In the genomic region with DNA sequence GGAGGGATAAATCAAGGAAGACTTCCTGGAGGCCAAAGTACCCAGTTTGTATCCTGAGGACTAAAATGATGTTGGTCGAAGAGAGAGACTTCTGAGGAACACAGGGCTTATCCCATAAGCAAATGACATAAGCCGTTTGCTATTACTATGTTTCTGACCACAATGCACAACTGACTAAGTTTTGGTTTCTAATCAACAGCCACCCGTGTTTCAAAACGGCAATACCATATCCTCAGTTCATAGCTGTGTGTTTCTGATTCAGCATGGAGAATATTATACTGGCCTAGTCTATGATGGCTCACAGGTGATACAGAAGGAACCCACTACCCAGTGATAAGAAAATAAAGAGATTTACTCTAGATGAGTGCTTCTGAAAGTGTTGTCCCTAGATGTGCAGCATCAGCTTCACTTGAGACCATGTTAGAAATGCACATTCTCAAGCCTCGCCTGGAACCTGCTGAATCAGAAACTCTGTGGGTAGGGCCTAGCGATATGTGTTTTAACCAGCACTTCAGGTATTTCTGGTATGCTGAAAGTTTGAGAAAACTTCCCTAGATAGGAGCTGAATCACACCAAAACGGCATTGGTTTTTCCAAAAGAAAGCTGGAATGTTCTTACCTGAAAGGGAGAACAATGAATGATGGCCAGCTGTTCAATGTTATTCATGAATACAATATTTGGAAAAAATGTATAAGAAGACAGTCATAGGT, we compare ENCODE assay signal across 1 cellular context.
TF ChIP-seq lines count a peak whose summit lies in the region.

No MANE protein-coding gene starts in this region.

TF ChIP-seq in K562, 482 proteins besides CTCF, POLR2A, EP300 and RAD21:
- TF ChIP-seq ZFP36 (IDR thresholded peaks at IDR 0.05; ENCODE audit: low read depth, low read length, partially characterized antibody), result peak; percentile 67
- TF ChIP-seq BRCA1 (IDR thresholded peaks at IDR 0.05), result no peak
- no peak for TF ChIP-seq BRCA1 (CRISPR knock-in tag; IDR thresholded peaks at IDR 0.05)
- no peak for TF ChIP-seq ZNF507 (tag; conservative IDR thresholded peaks at IDR 0.05)
